In the genomic region with DNA sequence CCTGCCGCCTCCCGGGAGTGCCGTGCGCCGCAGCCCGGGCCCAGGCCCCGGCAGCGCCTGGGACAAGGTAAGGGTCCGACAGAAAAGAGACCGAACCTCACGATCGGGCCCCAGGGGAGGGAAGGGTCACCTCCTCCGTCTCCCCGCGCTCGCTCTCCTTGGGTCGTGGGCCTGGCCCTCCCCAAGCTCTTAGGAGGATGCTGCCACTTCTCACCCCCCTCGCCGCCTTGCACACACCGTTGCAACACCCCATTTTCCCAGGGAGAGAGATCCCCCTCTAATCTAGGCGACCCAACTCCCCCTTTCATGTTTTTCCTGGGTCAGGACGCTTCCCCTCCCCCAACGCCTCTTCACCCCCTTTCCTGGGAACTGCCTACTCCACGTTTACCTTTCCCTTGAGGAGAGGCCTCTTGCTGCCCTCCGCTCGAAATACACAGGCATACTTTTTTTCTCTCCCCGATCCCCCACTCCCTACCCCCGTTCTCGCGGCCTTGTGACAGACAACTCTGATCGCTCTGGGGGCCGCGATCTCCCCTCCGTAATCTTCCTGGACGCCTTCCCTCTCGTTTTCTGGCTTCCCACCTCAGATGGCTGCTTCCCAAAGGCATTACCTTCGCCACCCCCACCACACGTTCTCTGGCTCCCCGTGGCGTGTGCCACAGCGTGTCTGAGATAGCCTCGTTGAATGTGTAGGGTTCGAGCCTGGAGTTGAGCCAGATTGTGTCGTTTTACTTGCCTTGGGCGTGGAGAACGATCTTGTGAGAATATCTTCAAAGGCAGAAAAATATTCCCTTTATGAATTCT, we compare ENCODE assay signal across 8 cellular contexts. TPM values are rescaled to one million over a fixed set of nuclear protein-coding genes. Genes with fewer than 3 reads are reported as not detected.
DNase-seq lines count a peak whose midpoint lies in the region; ATAC-seq and TF ChIP-seq lines count a peak whose summit lies in the region.

No MANE protein-coding gene starts in this region.

- H2AFZ ChIP-seq in OCI-LY1 (ENCODE audit: low read length): no peak overlapping the region
- peak overlapping the region; percentile 48 for H2AFZ ChIP-seq in osteoblast (ENCODE audit: low read length)

- CTCF ChIA-PET in activated naive CD4-positive, alpha-beta T cell treated with anti-CD3 and anti-CD28 coated beads for 36 hours (lab: Charles Lee): interaction anchor here (2.9 kb wide), 1 partner anchor 22 kb away, joined by 8 read pairs; no protein-coding TSS in a partner anchor

- H3K4me1 Mint-ChIP-seq in activated naive CD4-positive, alpha-beta T cell treated with anti-CD3 and anti-CD28 coated beads for 36 hours (ENCODE audit: low read depth): peaks cover 65% of the 10 kb centered on the region

- H3K27me3 ChIP-seq in OCI-LY1 (ENCODE audit: insufficient read depth, low read length) (no peaks in the 10 kb centered on the region), osteoblast (ENCODE audit: insufficient read depth, low read length) (no peaks in the 10 kb centered on the region)

- no peaks in the 10 kb centered on the region for H3K9me3 ChIP-seq in OCI-LY1 (ENCODE audit: low read length)
- no peaks in the 10 kb centered on the region for H3K9me3 ChIP-seq in osteoblast (ENCODE audit: low read depth, low read length)

- H3K4me1 ChIP-seq in OCI-LY1 (ENCODE audit: insufficient read depth, low read length, severe bottlenecking) (peaks cover 60% of the 10 kb centered on the region), osteoblast (ENCODE audit: insufficient read depth, low read length) (peaks cover 57% of the 10 kb centered on the region)

- intact Hi-C loops in activated naive CD4-positive, alpha-beta T cell treated with anti-CD3 and anti-CD28 coated beads for 36 hours (cut with micrococcal nuclease): loop anchor here (1.0 to 5.0 kb wide), 13 partner anchors 24 to 851 kb away; a partner anchor contains a TSS

- peaks cover 35% of the 10 kb centered on the region for H3K36me3 ChIP-seq in OCI-LY1 (ENCODE audit: insufficient read depth, low read length)
- H3K36me3 ChIP-seq in osteoblast (ENCODE audit: insufficient read depth, low read length): peaks cover 24% of the 10 kb centered on the region

- H3K36me3 Mint-ChIP-seq in activated naive CD4-positive, alpha-beta T cell treated with anti-CD3 and anti-CD28 coated beads for 36 hours (ENCODE audit: low read depth): peaks cover 39% of the 10 kb centered on the region

- no peaks in the 10 kb centered on the region for H3F3A ChIP-seq in OCI-LY1 (ENCODE audit: insufficient read depth, low read length)

- peak overlapping the region; percentile 95 for H3K9ac ChIP-seq in OCI-LY1 (ENCODE audit: low read length)

- no peaks in the 10 kb centered on the region for H3K9me3 Mint-ChIP-seq in activated naive CD4-positive, alpha-beta T cell treated with anti-CD3 and anti-CD28 coated beads for 36 hours

- H3K4me3 Mint-ChIP-seq in activated naive CD4-positive, alpha-beta T cell treated with anti-CD3 and anti-CD28 coated beads for 36 hours: peak overlapping the region; percentile 99

- TF ChIP-seq CTCF in OCI-LY1 (IDR thresholded peaks at IDR 0.05; ENCODE audit: low read length) (no peak), osteoblast (IDR thresholded peaks at IDR 0.05; ENCODE audit: extremely low read depth, low read depth, low read length) (no peak)

- H3K27ac Mint-ChIP-seq in activated naive CD4-positive, alpha-beta T cell treated with anti-CD3 and anti-CD28 coated beads for 36 hours: peak overlapping the region; percentile 100

- H3K4me3 ChIP-seq in OCI-LY1 (ENCODE audit: low read depth, low read length, poor library complexity, severe bottlenecking) (peak overlapping the region; percentile 89), osteoblast (ENCODE audit: insufficient read depth, low read length) (peak overlapping the region; percentile 95)

- H3K27ac ChIP-seq in OCI-LY1 (ENCODE audit: low read depth, low read length, poor library complexity, severe bottlenecking): peak overlapping the region; percentile 77
- peak overlapping the region; percentile 97 for H3K27ac ChIP-seq in osteoblast (ENCODE audit: low read depth, low read length)

- H3K4me2 ChIP-seq in OCI-LY1 (ENCODE audit: low read length) (peak overlapping the region; percentile 91), osteoblast (ENCODE audit: insufficient read depth, low read length) (peak overlapping the region; percentile 85)

- H3K79me2 ChIP-seq in OCI-LY1 (ENCODE audit: insufficient read depth, low read length) (peaks cover 87% of the 10 kb centered on the region), osteoblast (ENCODE audit: insufficient read depth, low read length) (peaks cover 87% of the 10 kb centered on the region)

- H3K27me3 Mint-ChIP-seq in activated naive CD4-positive, alpha-beta T cell treated with anti-CD3 and anti-CD28 coated beads for 36 hours (ENCODE audit: low read depth): no peaks in the 10 kb centered on the region

- no peaks in the 10 kb centered on the region for H3K9me2 ChIP-seq in OCI-LY1 (ENCODE audit: low read depth, low read length)

- DNase-seq in NCI-H2171 treated with DMSO at 0.1 percent for 48 hours (lab: John Stamatoyannopoulos, UW): peak; percentile 38
- no peak for DNase-seq in NCI-H2171 (lab: John Stamatoyannopoulos, UW)
- DNase-seq in activated naive CD4-positive, alpha-beta T cell treated with anti-CD3 and anti-CD28 coated beads for 36 hours: peak; percentile 43
- DNase-seq in foreskin melanocyte: peak; percentile 53
- DNase-seq in osteoblast (ENCODE audit: insufficient read length, low spot score, missing footprints): no peak

- ATAC-seq in GM18502 (IDR thresholded peaks at IDR 0.05; ENCODE audit: poor library complexity, unreplicated experiment): no peak
- no peak for ATAC-seq in GM18909 (IDR thresholded peaks at IDR 0.05; ENCODE audit: poor library complexity, unreplicated experiment)

- H4K20me1 ChIP-seq in OCI-LY1 (ENCODE audit: insufficient read depth, low read length) (no peaks in the 10 kb centered on the region), osteoblast (ENCODE audit: insufficient read depth, low read length) (peaks cover 73% of the 10 kb centered on the region)

RNA-seq across cellular contexts. Expression of a gene that starts 0.7 kb away (rescaled TPM):
- total RNA-seq in activated naive CD4-positive, alpha-beta T cell treated with anti-CD3 and anti-CD28 coated beads for 36 hours: 100 to 1,000 TPM; 125 to 133 TPM
- total RNA-seq in osteoblast: 103 and 106 TPM in 2 replicates

RNA-seq across cellular contexts. Expression of a gene that starts 35.3 kb away (rescaled TPM):
- 10 to 100 TPM; 46.0 to 48.9 TPM for total RNA-seq in activated naive CD4-positive, alpha-beta T cell treated with anti-CD3 and anti-CD28 coated beads for 36 hours
- 42.1 and 42.7 TPM in 2 replicates for total RNA-seq in osteoblast

Comparison
In these comparisons a context has a peak if more than half of its experiments do, and no peak if none do; other contexts are left out.
1. DNase-seq: peak in NCI-H2171 treated with DMSO at 0.1 percent for 48 hours (single experiment), activated naive CD4-positive, alpha-beta T cell treated with anti-CD3 and anti-CD28 coated beads for 36 hours (single experiment) and foreskin melanocyte (single experiment); none in NCI-H2171 (single experiment) and osteoblast (single experiment).